In the genomic region with DNA sequence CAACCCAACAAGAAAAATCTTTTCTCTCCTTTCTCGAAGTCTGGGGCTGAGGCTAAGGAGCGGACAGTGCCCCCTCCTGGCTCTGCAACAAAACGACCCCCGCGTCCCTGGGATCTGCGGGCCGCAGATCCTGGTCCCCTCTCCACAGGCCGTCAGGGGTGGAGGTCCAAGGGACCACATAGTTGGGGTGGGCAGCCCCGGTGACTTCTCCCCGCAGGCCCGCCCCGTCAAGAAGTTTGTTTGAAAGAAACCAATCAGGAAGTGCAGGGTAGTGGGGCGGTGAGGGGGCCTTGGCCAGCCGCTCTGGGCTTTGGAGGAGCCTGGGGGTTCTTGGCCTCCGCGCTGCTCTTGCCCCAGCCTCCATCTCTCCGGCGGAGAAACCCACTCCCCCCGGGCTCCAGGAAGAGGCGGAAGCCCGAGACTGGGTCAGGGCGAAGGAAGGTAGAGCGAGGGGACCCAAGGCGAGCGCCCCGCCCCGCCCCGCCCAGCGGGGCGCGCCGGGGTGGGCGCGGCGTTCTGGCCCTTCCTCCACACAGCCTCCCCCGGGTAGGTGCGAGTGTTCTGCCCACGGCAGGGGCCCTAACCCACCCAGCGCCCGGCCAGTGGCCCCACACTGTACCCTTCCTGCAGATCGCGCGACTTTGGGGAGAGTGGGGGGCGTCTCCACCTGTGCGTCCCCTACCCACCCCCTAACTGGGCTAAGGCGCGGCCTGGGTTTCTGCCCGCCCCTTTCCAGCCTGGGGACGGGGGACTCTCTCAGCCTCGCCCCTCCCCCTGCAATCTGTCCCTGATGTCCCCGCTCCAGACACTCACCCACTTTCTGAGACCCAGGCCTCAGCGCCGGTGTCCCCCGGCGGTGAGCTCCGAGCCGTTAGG, we compare ENCODE assay signal across 8 cellular contexts. TPM values are rescaled to one million over a fixed set of nuclear protein-coding genes. Genes with fewer than 3 reads are reported as not detected.
DNase-seq lines count a peak whose midpoint lies in the region; ATAC-seq and TF ChIP-seq lines count a peak whose summit lies in the region.

No MANE protein-coding gene starts in this region.

- CTCF ChIA-PET in mammary epithelial cell (lab: Charles Lee; ENCODE audit: low non-redundant PET): no interaction called here

- peak overlapping the region; percentile 91 for H2AFZ ChIP-seq in mammary epithelial cell (ENCODE audit: low read depth, low read length)

- no peaks in the 10 kb centered on the region for H3K27me3 ChIP-seq in mammary epithelial cell (ENCODE audit: insufficient read depth, low read length)

- H3K36me3 ChIP-seq in mammary epithelial cell (ENCODE audit: insufficient read depth, low read length): no peaks in the 10 kb centered on the region

- H3K4me1 ChIP-seq in mammary epithelial cell (ENCODE audit: insufficient read depth, low read length): peaks cover 5% of the 10 kb centered on the region

- peak overlapping the region; percentile 66 to 81 (median 80) for H3K4me3 ChIP-seq in mammary epithelial cell (replicated peaks in 1 of 3; ENCODE audit: insufficient read depth in 1 of 3, low read depth in 2 of 3, low read length in 3 of 3)

- H3K9me3 Mint-ChIP-seq in stimulated activated memory B cell treated with anti-CD40 and anti-IgM and Interleukin-4, amounts not matched to agents 10 μg/mL and 1 μg/mL and 100 μg/mL, for 72 hours: no peaks in the 10 kb centered on the region

- no peaks in the 10 kb centered on the region for H4K20me1 ChIP-seq in mammary epithelial cell (ENCODE audit: insufficient read depth, low read length)

- H3K9me3 ChIP-seq in mammary epithelial cell (replicated peaks; ENCODE audit: insufficient read depth, low read length): no peaks in the 10 kb centered on the region

- DNase-seq in NCI-H1436 (lab: John Stamatoyannopoulos, UW) (peak; percentile 43), NCI-H1436 treated with DMSO at 0.1 percent for 48 hours (lab: John Stamatoyannopoulos, UW) (no peak), RKO (ENCODE audit: low spot score) (peak; percentile 26), mammary epithelial cell (no peak), left colon (peak; percentile 58 to 73), HPDE6-E6E7 (ENCODE audit: extremely low spot score) (no peak)

- peak overlapping the region; percentile 86 for H3K27ac Mint-ChIP-seq in stimulated activated memory B cell treated with anti-CD40 and anti-IgM and Interleukin-4, amounts not matched to agents 10 μg/mL and 1 μg/mL and 100 μg/mL, for 72 hours

- no peak for TF ChIP-seq POLR2A in GM18505 (IDR thresholded peaks at IDR 0.05; ENCODE audit: borderline replicate concordance, extremely low read depth, insufficient read depth, insufficient read length)

- H3K9ac ChIP-seq in mammary epithelial cell (ENCODE audit: insufficient read depth, low read length): no peak overlapping the region

- no peaks in the 10 kb centered on the region for H3K27me3 Mint-ChIP-seq in stimulated activated memory B cell treated with anti-CD40 and anti-IgM and Interleukin-4, amounts not matched to agents 10 μg/mL and 1 μg/mL and 100 μg/mL, for 72 hours

- H3K4me2 ChIP-seq in mammary epithelial cell (ENCODE audit: insufficient read depth, low read depth, low read length): peak overlapping the region; percentile 96

- dilution Hi-C loops in mammary epithelial cell (cut with HindIII; ENCODE audit: low sequenced_read_pairs): no loop called here

- in situ Hi-C loops in mammary epithelial cell (cut with MboI; ENCODE audit: low sequenced_read_pairs in 2 of 2): loop anchor here in 1 of 2 donors (25.0 kb wide), 1 partner anchor 338 kb away; the partner anchor contains the start of gene SYT13

- ATAC-seq in left colon (peak; percentile 60), GM18505 (IDR thresholded peaks at IDR 0.05; ENCODE audit: unreplicated experiment) (no peak)
- peak; percentile 69 for ATAC-seq in stimulated activated memory B cell treated with anti-CD40 and anti-IgM and Interleukin-4, amounts not matched to agents 10 μg/mL and 1 μg/mL and 100 μg/mL, for 72 hours

- H3K4me1 Mint-ChIP-seq in stimulated activated memory B cell treated with anti-CD40 and anti-IgM and Interleukin-4, amounts not matched to agents 10 μg/mL and 1 μg/mL and 100 μg/mL, for 72 hours: peaks cover 66% of the 10 kb centered on the region

- intact Hi-C loops in mammary epithelial cell (cut with micrococcal nuclease): no loop called here
- intact Hi-C loops in left colon (cut with DNase I, micrococcal nuclease): loop anchor here (5.0 to 10.0 kb wide), 2 partner anchors 138 to 385 kb away; no protein-coding TSS in a partner anchor

- no TSS peak for BruUV-seq in mammary epithelial cell (replicated peaks; lab: Mats Ljungman, UMichigan)

- peak overlapping the region; percentile 94 for H3K4me3 Mint-ChIP-seq in stimulated activated memory B cell treated with anti-CD40 and anti-IgM and Interleukin-4, amounts not matched to agents 10 μg/mL and 1 μg/mL and 100 μg/mL, for 72 hours

- no peak overlapping the region for H3K27ac ChIP-seq in mammary epithelial cell (ENCODE audit: insufficient read depth, low read depth, low read length)

- H3K79me2 ChIP-seq in mammary epithelial cell (ENCODE audit: insufficient read depth, low read length): no peaks in the 10 kb centered on the region

- 13% methylated on average over 4 of the region's 57 CpGs for WGBS in mammary epithelial cell (ENCODE audit: low coverage, missing lambda C conversion rate)

- TF ChIP-seq CTCF in mammary epithelial cell (conservative IDR thresholded peaks at IDR 0.05 in 1 of 2, IDR thresholded peaks at IDR 0.05 in 1 of 2; ENCODE audit: extremely low read depth in 1 of 2, insufficient read depth in 1 of 2, low read depth in 1 of 2, low read length in 2 of 2): peak; percentile 34 to 46

- H3K36me3 Mint-ChIP-seq in stimulated activated memory B cell treated with anti-CD40 and anti-IgM and Interleukin-4, amounts not matched to agents 10 μg/mL and 1 μg/mL and 100 μg/mL, for 72 hours: peaks cover 6% of the 10 kb centered on the region

RNA-seq across cellular contexts. Expression of gene TP53I11, which starts 1.3 kb away (rescaled TPM):
- total RNA-seq in mammary epithelial cell: 10 to 100 TPM; 23.2 to 23.5 TPM
- polyA plus RNA-seq in mammary epithelial cell: 7.3 TPM
- 29.3 TPM for polyA minus RNA-seq in mammary epithelial cell
- total RNA-seq in left colon: 10 to 100 TPM; 69.8 to 91.7 TPM

Comparison
In these comparisons a context has a peak if more than half of its experiments do, and no peak if none do; other contexts are left out.
1. DNase-seq: peak in NCI-H1436 (single experiment), RKO (single experiment) and left colon (2 of 2); none in NCI-H1436 treated with DMSO at 0.1 percent for 48 hours (single experiment), mammary epithelial cell (single experiment) and HPDE6-E6E7 (single experiment).